Comparison of ENCODE assay signal across 8 cellular contexts in genomic region chr6:14743465-14744211, GRCh38.
A peak's percentile ranks its signal among the peaks of the same experiment; 100 is the strongest.
DNase-seq lines count a peak whose midpoint lies in the region; ATAC-seq and TF ChIP-seq lines count a peak whose summit lies in the region.

No MANE protein-coding gene starts in this region.

- H3K4me3 ChIP-seq in GM12865 (ENCODE audit: low read depth, low read length) = no peak overlapping the region
- no peak overlapping the region for H3K4me3 ChIP-seq in right lobe of liver

- peaks cover 22% of the 10 kb centered on the region for H3K36me3 Mint-ChIP-seq in activated naive CD8-positive, alpha-beta T cell treated with anti-CD3 and anti-CD28 coated beads, Interleukin-2, amount 50 U/mL, for 24 hours (ENCODE audit: low read depth)

- ATAC-seq in activated naive CD8-positive, alpha-beta T cell treated with anti-CD3 and anti-CD28 coated beads, Interleukin-2, amount 50 U/mL, for 24 hours = peak; percentile 92
- ATAC-seq in right lobe of liver (peak; percentile 33 to 66 (median 46)), GM18907 (IDR thresholded peaks at IDR 0.05; ENCODE audit: unreplicated experiment) (no peak), HG03135 (IDR thresholded peaks at IDR 0.05; ENCODE audit: unreplicated experiment) (no peak)

- DNase-seq in GM12865 (ENCODE audit: low read depth) (peak; percentile 80), SIG-M5 treated with dmso at 0.1 percent for 504 hours (lab: John Stamatoyannopoulos, UW; ENCODE audit: unreplicated experiment) (peak; percentile 86), right lobe of liver (peak in 1 of 3 donors; percentile 35), hypothalamus (lab: John Stamatoyannopoulos, UW) (no peak)
- DNase-seq in activated naive CD8-positive, alpha-beta T cell treated with anti-CD3 and anti-CD28 coated beads, Interleukin-2, amount 50 U/mL, for 24 hours = peak; percentile 78
- peak; percentile 53 to 74 for DNase-seq in stimulated activated CD8-positive, alpha-beta memory T cell treated with anti-CD3 and anti-CD28 coated beads, Interleukin-4, amount 100 ng/mL, for 4 hours (ENCODE audit: low read depth in 2 of 2, low spot score in 1 of 2)

- H3K4me1 Mint-ChIP-seq in activated naive CD8-positive, alpha-beta T cell treated with anti-CD3 and anti-CD28 coated beads, Interleukin-2, amount 50 U/mL, for 24 hours = peaks cover 86% of the 10 kb centered on the region

- H3K27ac Mint-ChIP-seq in activated naive CD8-positive, alpha-beta T cell treated with anti-CD3 and anti-CD28 coated beads, Interleukin-2, amount 50 U/mL, for 24 hours = peak overlapping the region; percentile 93

- 65% methylated on average over 6 of the region's 7 CpGs for WGBS in right lobe of liver (ENCODE audit: insufficient coverage, low coverage, low lambda C conversion rate, missing lambda C conversion rate)

- H3K27ac ChIP-seq in right lobe of liver = peak overlapping the region in 1 of 3 donors; percentile 29

- TF ChIP-seq CTCF in GM12865 (IDR thresholded peaks at IDR 0.05; ENCODE audit: insufficient read depth, low read depth, low read length, missing control alignments) (no peak), right lobe of liver (IDR thresholded peaks at IDR 0.05) (no peak)

- H3K9me3 Mint-ChIP-seq in activated naive CD8-positive, alpha-beta T cell treated with anti-CD3 and anti-CD28 coated beads, Interleukin-2, amount 50 U/mL, for 24 hours = peaks cover 27% of the 10 kb centered on the region

- intact Hi-C loops in right lobe of liver (cut with DNase I) = no loop called here

- peaks cover 0 to 15% (median 4%) of the 10 kb centered on the region in 4 donors for H3K4me1 ChIP-seq in right lobe of liver

- peak overlapping the region; percentile 44 for H3K4me3 Mint-ChIP-seq in activated naive CD8-positive, alpha-beta T cell treated with anti-CD3 and anti-CD28 coated beads, Interleukin-2, amount 50 U/mL, for 24 hours

- H3K27me3 ChIP-seq in right lobe of liver = no peaks in the 10 kb centered on the region

- no peaks in the 10 kb centered on the region for H3K36me3 ChIP-seq in right lobe of liver

- TF ChIP-seq POLR2A in right lobe of liver (IDR thresholded peaks at IDR 0.05) = no peak

- no peaks in the 10 kb centered on the region for H3K27me3 Mint-ChIP-seq in activated naive CD8-positive, alpha-beta T cell treated with anti-CD3 and anti-CD28 coated beads, Interleukin-2, amount 50 U/mL, for 24 hours

- no peaks in the 10 kb centered on the region for H3K9me3 ChIP-seq in right lobe of liver

Comparison
In these comparisons a context has a peak if more than half of its experiments do, and no peak if none do; other contexts are left out.
1. DNase-seq: peak in GM12865 (single experiment), SIG-M5 treated with dmso at 0.1 percent for 504 hours (single experiment), activated naive CD8-positive, alpha-beta T cell treated with anti-CD3 and anti-CD28 coated beads, Interleukin-2, amount 50 U/mL, for 24 hours (single experiment) and stimulated activated CD8-positive, alpha-beta memory T cell treated with anti-CD3 and anti-CD28 coated beads, Interleukin-4, amount 100 ng/mL, for 4 hours (2 of 2); none in hypothalamus (0 of 51).
2. ATAC-seq: peak in activated naive CD8-positive, alpha-beta T cell treated with anti-CD3 and anti-CD28 coated beads, Interleukin-2, amount 50 U/mL, for 24 hours (single experiment) and right lobe of liver (4 of 4); none in GM18907 (single experiment) and HG03135 (single experiment).